18 cellular contexts compared by ENCODE assay signal in genomic region chr16:89193576-89194293, GRCh38. TPM values are rescaled to one million over a fixed set of nuclear protein-coding genes. Genes with fewer than 3 reads are reported as not detected.
DNase-seq lines count a peak whose midpoint lies in the region; ATAC-seq, FAIRE-seq and TF ChIP-seq lines count a peak whose summit lies in the region.
"Had no signal": no experiment of that assay in that cellular context is flagged by ENCODE, and none has a peak within 500 bp of the region (broad histone marks: within the 10 kb centered on the region; RNA-seq: fewer than 3 reads in every experiment).

No MANE protein-coding gene starts in this region.

- H3K4me1 ChIP-seq in kidney (ENCODE audit: control insufficient read depth in 1 of 2, insufficient read depth in 1 of 2, low read depth in 1 of 2, low read length in 2 of 2) = peaks cover 0 to 8% of the 10 kb centered on the region in 2 donors
- H3K4me1 ChIP-seq in aorta (ENCODE audit: control insufficient read depth in 1 of 2, insufficient read depth in 2 of 2, low read length in 2 of 2) = no peaks in the 10 kb centered on the region

- no peaks in the 10 kb centered on the region for H3K36me3 ChIP-seq in kidney (ENCODE audit: control insufficient read depth in 1 of 2, insufficient read depth in 2 of 2, low read length in 2 of 2)
- H3K36me3 ChIP-seq in aorta (ENCODE audit: control insufficient read depth in 1 of 2, insufficient read depth in 2 of 2, low read length in 1 of 2) = no peaks in the 10 kb centered on the region
- H3K36me3 ChIP-seq: heart right ventricle had no signal

- peaks cover 0 to 6% of the 10 kb centered on the region in 2 donors for H3K4me1 Mint-ChIP-seq in natural killer cell
- H3K4me1 Mint-ChIP-seq in natural killer cell treated with Interleukin-12 subunit alpha and Interleukin-12 subunit beta and Interleukin-15 and Interleukin-18, amount 100 ng/mL, for 72 hours (ENCODE audit: low read depth in 2 of 2) = no peaks in the 10 kb centered on the region

- no peaks in the 10 kb centered on the region for H3K9me3 ChIP-seq in kidney (ENCODE audit: control insufficient read depth in 1 of 2, low read length in 2 of 2)
- no peaks in the 10 kb centered on the region for H3K9me3 ChIP-seq in aorta (ENCODE audit: control insufficient read depth, low read length)
- H3K9me3 ChIP-seq: heart right ventricle had no signal

- peaks cover 0 to under 1% of the 10 kb centered on the region in 2 donors for H3K27me3 Mint-ChIP-seq in natural killer cell (ENCODE audit: low read depth in 2 of 2)
- peaks cover 0 to 2% of the 10 kb centered on the region in 2 donors for H3K27me3 Mint-ChIP-seq in natural killer cell treated with Interleukin-12 subunit alpha and Interleukin-12 subunit beta and Interleukin-15 and Interleukin-18, amount 100 ng/mL, for 72 hours

- TF ChIP-seq CTCF in natural killer cell (IDR thresholded peaks at IDR 0.05) (no peak), kidney (IDR thresholded peaks at IDR 0.05; ENCODE audit: borderline replicate concordance, extremely low read depth, insufficient read depth) (no peak)

- H3K27ac ChIP-seq in kidney (ENCODE audit: low read depth in 2 of 2, low read length in 2 of 2) (no peak overlapping the region), aorta (ENCODE audit: low read depth in 1 of 2, low read length in 2 of 2) (no peak overlapping the region)
- H3K27ac ChIP-seq: heart right ventricle had no signal

- no peaks in the 10 kb centered on the region for H3K27me3 ChIP-seq in aorta (ENCODE audit: control insufficient read depth in 1 of 2, insufficient read depth in 2 of 2, low read length in 1 of 2)

- H3K4me3 Mint-ChIP-seq in natural killer cell = peak overlapping the region; percentile 31
- no peak overlapping the region for H3K4me3 Mint-ChIP-seq in natural killer cell treated with Interleukin-12 subunit alpha and Interleukin-12 subunit beta and Interleukin-15 and Interleukin-18, amount 100 ng/mL, for 72 hours
- H3K4me3 Mint-ChIP-seq: neural crest cell had no signal

- intact Hi-C loops in natural killer cell (cut with micrococcal nuclease) = loop anchor here (2.0 kb wide), 1 partner anchor 23 kb away; the partner anchor contains the start of gene CDH15
- intact Hi-C loops in kidney (cut with DNase I) = no loop called here
- intact Hi-C loops in aorta (cut with DNase I) = no loop called here

- H3K27ac Mint-ChIP-seq in natural killer cell = peak overlapping the region in 1 of 2 donors; percentile 47
- no peak overlapping the region for H3K27ac Mint-ChIP-seq in natural killer cell treated with Interleukin-12 subunit alpha and Interleukin-12 subunit beta and Interleukin-15 and Interleukin-18, amount 100 ng/mL, for 72 hours
- H3K27ac Mint-ChIP-seq: CD8-positive, alpha-beta memory T cell had no signal

- FAIRE-seq in kidney (lab: Jason Lieb, UNC) = no peak
- FAIRE-seq: H54, small intestine had no signal

- ATAC-seq in natural killer cell = no peak
- ATAC-seq in natural killer cell treated with Interleukin-12 subunit alpha and Interleukin-12 subunit beta and Interleukin-15 and Interleukin-18, amount 100 ng/mL, for 72 hours = no peak
- no peak for ATAC-seq in aorta (ENCODE audit: low FRiP score)
- no peak for ATAC-seq in GM18907 (IDR thresholded peaks at IDR 0.05; ENCODE audit: unreplicated experiment)

- no peak overlapping the region for H3K4me3 ChIP-seq in kidney (ENCODE audit: low read length in 2 of 2)
- no peak overlapping the region for H3K4me3 ChIP-seq in aorta (ENCODE audit: low read length in 2 of 2)
- H3K4me3 ChIP-seq: heart right ventricle, lung had no signal

- DNase-seq in natural killer cell (no peak), NCI-H69 (lab: John Stamatoyannopoulos, UW) (peak; percentile 28), kidney (peak; percentile 82), aorta (peak; percentile 49 to 77), DMS153 treated with DMSO at 0.1 percent for 48 hours (lab: John Stamatoyannopoulos, UW; ENCODE audit: unreplicated experiment) (no peak), SIG-M5 treated with dmso at 0.1 percent for 504 hours (lab: John Stamatoyannopoulos, UW; ENCODE audit: unreplicated experiment) (no peak)
- DNase-seq in natural killer cell treated with Interleukin-12 subunit alpha and Interleukin-12 subunit beta and Interleukin-15 and Interleukin-18, amount 100 ng/mL, for 72 hours (ENCODE audit: low spot score) = no peak
- DNase-seq: NCI-H2171, small intestine had no signal

- H3K9ac ChIP-seq in kidney (ENCODE audit: low read length in 2 of 2) = no peak overlapping the region

- 63 to 73% methylated on average over 37 to 38 of the region's 38 CpGs for WGBS in aorta, 2 donors

- no peaks in the 10 kb centered on the region for H3K9me3 Mint-ChIP-seq in natural killer cell
- H3K9me3 Mint-ChIP-seq in natural killer cell treated with Interleukin-12 subunit alpha and Interleukin-12 subunit beta and Interleukin-15 and Interleukin-18, amount 100 ng/mL, for 72 hours = no peaks in the 10 kb centered on the region
- H3K9me3 Mint-ChIP-seq: CD8-positive, alpha-beta memory T cell; neural crest cell had no signal

- H3K36me3 Mint-ChIP-seq in natural killer cell = no peaks in the 10 kb centered on the region
- no peaks in the 10 kb centered on the region for H3K36me3 Mint-ChIP-seq in natural killer cell treated with Interleukin-12 subunit alpha and Interleukin-12 subunit beta and Interleukin-15 and Interleukin-18, amount 100 ng/mL, for 72 hours
- H3K36me3 Mint-ChIP-seq: CD8-positive, alpha-beta memory T cell had no signal

RNA-seq across cellular contexts. Expression of gene SLC22A31, which starts 6.6 kb away (rescaled TPM):
- under 1 TPM in 1 of 3 donors, not detected in 2; 0.75 TPM for total RNA-seq in natural killer cell
- total RNA-seq in natural killer cell treated with Interleukin-12 subunit alpha and Interleukin-12 subunit beta and Interleukin-15 and Interleukin-18, amount 100 ng/mL, for 72 hours = 1 to 10 TPM in 1 of 2 donors, under 1 TPM in 1; 0.53 to 1.2 TPM
- 1.8 TPM for total RNA-seq in kidney
- polyA plus RNA-seq in kidney (ENCODE audit: insufficient read depth, low read depth, low replicate concordance) = 0.47 TPM
- total RNA-seq in aorta = 1 to 10 TPM in 1 of 2 donors, not detected in 1; 4.0 TPM
- polyA plus RNA-seq in aorta = 1 to 10 TPM in 1 of 2 donors, under 1 TPM in 1; 0.75 to 2.9 TPM
- total RNA-seq: CD8-positive, alpha-beta memory T cell; M059J; subcutaneous adipose tissue had no signal
- polyA plus RNA-seq: CD8-positive, alpha-beta memory T cell had no signal

RNA-seq across cellular contexts. Expression of gene CDH15, which starts 22.2 kb away (rescaled TPM):
- under 1 TPM in 1 of 3 donors, not detected in 2; 0.20 TPM for total RNA-seq in natural killer cell
- not detected for total RNA-seq in natural killer cell treated with Interleukin-12 subunit alpha and Interleukin-12 subunit beta and Interleukin-15 and Interleukin-18, amount 100 ng/mL, for 72 hours
- 0.31 TPM for total RNA-seq in kidney
- 0.22 TPM for polyA plus RNA-seq in kidney (ENCODE audit: insufficient read depth, low read depth, low replicate concordance)
- under 1 TPM in 1 of 2 donors, not detected in 1; 0.21 TPM for total RNA-seq in aorta
- polyA plus RNA-seq in aorta = under 1 TPM in 1 of 2 donors, not detected in 1; 0.08 TPM
- total RNA-seq: CD8-positive, alpha-beta memory T cell; neural crest cell; subcutaneous adipose tissue; T-helper 2 cell treated with Interferon-gamma antibody and Interleukin-4, amounts not matched to agents 100 ng/mL and 5 ng/mL, for 36 hours had no signal
- polyA plus RNA-seq: CD8-positive, alpha-beta memory T cell had no signal

RNA-seq across cellular contexts. Expression of gene ZNF778, which starts 23.8 kb away (rescaled TPM):
- 10 to 100 TPM in 2 of 3 donors, 1 to 10 TPM in 1; 7.0 to 14.1 (median 11.8) TPM for total RNA-seq in natural killer cell
- 10 to 100 TPM in 1 of 2 donors, 1 to 10 TPM in 1; 7.5 to 23.3 TPM for total RNA-seq in natural killer cell treated with Interleukin-12 subunit alpha and Interleukin-12 subunit beta and Interleukin-15 and Interleukin-18, amount 100 ng/mL, for 72 hours
- 12.7 TPM for total RNA-seq in kidney
- polyA plus RNA-seq in kidney (ENCODE audit: insufficient read depth, low read depth, low replicate concordance) = 2.2 TPM
- total RNA-seq in aorta = 10 to 100 TPM; 12.7 to 14.9 TPM
- 1 to 10 TPM; 2.6 to 3.2 TPM for polyA plus RNA-seq in aorta

Comparison
In these comparisons a context has a peak if more than half of its experiments do, and no peak if none do; other contexts are left out.
1. DNase-seq: peak in NCI-H69 (single experiment), kidney (single experiment) and aorta (2 of 2); none in natural killer cell (single experiment), natural killer cell treated with Interleukin-12 subunit alpha and Interleukin-12 subunit beta and Interleukin-15 and Interleukin-18, amount 100 ng/mL, for 72 hours (single experiment), DMS153 treated with DMSO at 0.1 percent for 48 hours (single experiment) and SIG-M5 treated with dmso at 0.1 percent for 504 hours (single experiment).